8 cellular contexts compared by ENCODE assay signal in genomic region chr10:60733189-60733815, GRCh38. TPM values are rescaled to one million over a fixed set of nuclear protein-coding genes. Genes with fewer than 3 reads are reported as not detected.
DNase-seq lines count a peak whose midpoint lies in the region; ATAC-seq and TF ChIP-seq lines count a peak whose summit lies in the region.

No MANE protein-coding gene starts in this region.

- no peaks in the 10 kb centered on the region for H4K20me1 ChIP-seq in PC-9 (ENCODE audit: insufficient read depth)

- no peaks in the 10 kb centered on the region for H3K9me2 ChIP-seq in PC-9 (ENCODE audit: insufficient read depth)

- H3K9me3 ChIP-seq in PC-9 (ENCODE audit: insufficient read depth, low read depth) (no peaks in the 10 kb centered on the region), adrenal gland (replicated peaks in 1 of 3) (no peaks in the 10 kb centered on the region), iPS-15b (ENCODE audit: control insufficient read depth, insufficient read depth, low read length) (no peaks in the 10 kb centered on the region), spleen (no peaks in the 10 kb centered on the region)

- peak; percentile 61; the same call in 1 of the 2 replicates for TF ChIP-seq CTCF in PC-9 (conservative IDR thresholded peaks at IDR 0.05)
- peak in 3 of 6 experiments; percentile 14 to 45 (median 42) for TF ChIP-seq CTCF in adrenal gland (IDR thresholded peaks at IDR 0.05)
- TF ChIP-seq CTCF in spleen (IDR thresholded peaks at IDR 0.05 in 8 of 11, conservative IDR thresholded peaks at IDR 0.05 in 3 of 11) = peak in 10 of 11 experiments; percentile 20 to 70 (median 50)

- 1 to 2% (median 2%) methylated on average over 12 to 51 of the region's 51 CpGs for WGBS in adrenal gland, 4 donors
- 0 to 3% (median 1%) methylated on average over 21 to 51 of the region's 51 CpGs for WGBS in spleen, 5 donors

- BruUV-seq in PC-9 (replicated peaks; lab: Mats Ljungman, UMichigan) = no TSS peak

- H3K27ac ChIP-seq in PC-9 (no peak overlapping the region), adrenal gland (peak overlapping the region in 1 of 5 donors; percentile 44), spleen (peak overlapping the region; percentile 53 to 89 (median 86))

- H2AFZ ChIP-seq in PC-9 = peak overlapping the region; percentile 94

- H3K4me2 ChIP-seq in PC-9 = peak overlapping the region; percentile 91

- TF ChIP-seq POLR2A in adrenal gland (IDR thresholded peaks at IDR 0.05) (no peak), spleen (IDR thresholded peaks at IDR 0.05) (no peak)

- peaks cover 20% of the 10 kb centered on the region for H3K79me2 ChIP-seq in PC-9 (ENCODE audit: low read depth)

- peak overlapping the region; percentile 70 for H3K9ac ChIP-seq in iPS-15b (ENCODE audit: low read depth, low read length)

- POLR2A ChIA-PET in PC-9 (lab: Charles Lee; ENCODE audit: unreplicated experiment) = no interaction called here

- peaks cover 3% of the 10 kb centered on the region; the same call in 1 of the 2 replicates for H3F3A ChIP-seq in PC-9 (ENCODE audit: insufficient read depth, low read depth)

- ATAC-seq in HG02884 (IDR thresholded peaks at IDR 0.05; ENCODE audit: unreplicated experiment) = peak; percentile 46

- H3K4me1 ChIP-seq in PC-9 (replicated peaks; ENCODE audit: insufficient read depth) (peaks cover 39% of the 10 kb centered on the region), adrenal gland (replicated peaks in 1 of 2) (peaks cover 7 to 16% of the 10 kb centered on the region in 2 donors), iPS-15b (ENCODE audit: control insufficient read depth, insufficient read depth, low read length) (peaks cover 14% of the 10 kb centered on the region), spleen (peaks cover 0 to 56% (median 41%) of the 10 kb centered on the region in 6 donors)

- CTCF ChIA-PET in PC-9 (lab: Charles Lee) = interaction anchor here (0.6 kb wide), 1 partner anchor 83 kb away, joined by 3 read pairs; no protein-coding TSS in a partner anchor

- intact Hi-C loops in PC-9 (cut with micrococcal nuclease; ENCODE audit: unreplicated experiment) = loop anchor here (2.0 to 5.0 kb wide), 2 partner anchors 45 to 71 kb away; partner anchors contain the start of gene CDK1
- intact Hi-C loops in adrenal gland (cut with DNase I) = no loop called here
- intact Hi-C loops in spleen (cut with DNase I; ENCODE audit: low total_unique reads) = no loop called here

- H3K27me3 ChIP-seq in PC-9 (ENCODE audit: insufficient read depth, low read depth) = no peaks in the 10 kb centered on the region
- peaks cover 34% of the 10 kb centered on the region for H3K27me3 ChIP-seq in adrenal gland
- H3K27me3 ChIP-seq in iPS-15b (ENCODE audit: control insufficient read depth, insufficient read depth, low read length) = peaks cover 32% of the 10 kb centered on the region
- peaks cover 0 to 42% (median 20%) of the 10 kb centered on the region in 7 donors for H3K27me3 ChIP-seq in spleen (replicated peaks in 1 of 7)

- H3K36me3 ChIP-seq in PC-9 (ENCODE audit: low read depth) (no peaks in the 10 kb centered on the region), adrenal gland (replicated peaks in 1 of 2) (no peaks in the 10 kb centered on the region), iPS-15b (ENCODE audit: control insufficient read depth, insufficient read depth, low read length) (no peaks in the 10 kb centered on the region), spleen (no peaks in the 10 kb centered on the region)

- H3K4me3 ChIP-seq in PC-9 = peak overlapping the region; percentile 70
- peak overlapping the region in 3 of 4 donors; percentile 10 to 60 (median 21) for H3K4me3 ChIP-seq in adrenal gland
- H3K4me3 ChIP-seq in iPS-15b (ENCODE audit: low read depth, low read length) = peak overlapping the region; percentile 71
- H3K4me3 ChIP-seq in spleen = peak overlapping the region; percentile 44 to 78 (median 62)

- peak; percentile 6 for DNase-seq in NCI-H82 (lab: John Stamatoyannopoulos, UW)
- DNase-seq in NCI-H82 treated with DMSO at 0.1 percent for 48 hours (lab: John Stamatoyannopoulos, UW; ENCODE audit: unreplicated experiment) = no peak
- peak; percentile 60 to 80 for DNase-seq in PC-9
- DNase-seq in adrenal gland = peak in 6 of 7 donors; percentile 14 to 23 (median 18)
- peak; percentile 88 for DNase-seq in spleen
- no peak for DNase-seq in OCI-M1 (lab: John Stamatoyannopoulos, UW)

RNA-seq across cellular contexts. Expression of gene CDK1, which starts 45.0 kb away (rescaled TPM):
- 94.4 and 137 TPM in 2 replicates for total RNA-seq in PC-9 (2021)
- 1 to 10 TPM; 1.1 to 5.4 (median 2.4) TPM for total RNA-seq in adrenal gland
- polyA plus RNA-seq in adrenal gland = 1 to 10 TPM; 1.1 to 4.3 (median 1.5) TPM
- 10 to 100 TPM in 2 of 7 donors, 1 to 10 TPM in 5; 4.2 to 22.7 (median 9.3) TPM for total RNA-seq in spleen
- polyA plus RNA-seq in spleen = 10 to 100 TPM in 2 of 3 donors, 1 to 10 TPM in 1; 4.0 to 17.8 (median 14.4) TPM

Comparison
In these comparisons a context has a peak if more than half of its experiments do, and no peak if none do; other contexts are left out.
1. DNase-seq: peak in NCI-H82 (single experiment), PC-9 (2 of 2), adrenal gland (6 of 7) and spleen (single experiment); none in NCI-H82 treated with DMSO at 0.1 percent for 48 hours (single experiment) and OCI-M1 (single experiment).
2. H3K4me3 ChIP-seq: peak in every context shown above with its lines; median percentile 71 in iPS-15b; 70 in PC-9; 62 in spleen; 21 in adrenal gland.